In genomic region chr19:12983561-12984142, GRCh38 we compare ENCODE assay signal across 8 cellular contexts. TPM values are rescaled to one million over a fixed set of nuclear protein-coding genes. Genes with fewer than 3 reads are reported as not detected.
DNase-seq lines count a peak whose midpoint lies in the region; ATAC-seq and TF ChIP-seq lines count a peak whose summit lies in the region.

No MANE protein-coding gene starts in this region.

- H2AFZ ChIP-seq in HCT116 (ENCODE audit: low read depth, low read length, poor library complexity, severe bottlenecking) = peak overlapping the region; percentile 66

- H3K36me3 Mint-ChIP-seq in CD14-positive monocyte = no peaks in the 10 kb centered on the region
- no peaks in the 10 kb centered on the region for H3K36me3 Mint-ChIP-seq in activated CD8-positive, alpha-beta T cell treated with anti-CD3 and anti-CD28 coated beads, Interleukin-2, amount 10 ng/mL, durations not matched to agents 7 days and 5 days (ENCODE audit: low read depth)
- no peaks in the 10 kb centered on the region for H3K36me3 Mint-ChIP-seq in effector memory CD8-positive, alpha-beta T cell (ENCODE audit: insufficient read depth)

- H3K9me2 ChIP-seq in HCT116 (ENCODE audit: insufficient read depth) = no peaks in the 10 kb centered on the region

- no peaks in the 10 kb centered on the region for H4K20me1 ChIP-seq in HCT116 (ENCODE audit: insufficient read depth)

- CTCF ChIA-PET in HCT116 (lab: Charles Lee) = interaction anchor here (1.0 to 2.2 kb wide), 6 partner anchors 45 to 351 kb away, joined by 3 to 27 read pairs (median 4); no protein-coding TSS in a partner anchor
- CTCF ChIA-PET in activated CD8-positive, alpha-beta T cell treated with anti-CD3 and anti-CD28 coated beads, Interleukin-2, amount 10 ng/mL, durations not matched to agents 7 days and 5 days (lab: Charles Lee) = interaction anchor here (1.3 to 2.0 kb wide), 2 partner anchors 30 to 78 kb away, joined by 3 to 11 read pairs; no protein-coding TSS in a partner anchor

- peaks cover 8% of the 10 kb centered on the region for H3K4me1 Mint-ChIP-seq in CD14-positive monocyte
- H3K4me1 Mint-ChIP-seq in activated CD8-positive, alpha-beta T cell treated with anti-CD3 and anti-CD28 coated beads, Interleukin-2, amount 10 ng/mL, durations not matched to agents 7 days and 5 days (ENCODE audit: low read depth) = no peaks in the 10 kb centered on the region
- peaks cover 9% of the 10 kb centered on the region in 2 donors for H3K4me1 Mint-ChIP-seq in effector memory CD8-positive, alpha-beta T cell (ENCODE audit: low read depth in 2 of 2)

- DNase-seq in CD14-positive monocyte (ENCODE audit: low spot score) = peak; percentile 77
- DNase-seq in HCT116 (ENCODE audit: low read depth, low spot score) = peak; percentile 36
- peak; percentile 76 for DNase-seq in NCI-H774 (lab: John Stamatoyannopoulos, UW)
- DNase-seq in activated CD8-positive, alpha-beta T cell treated with anti-CD3 and anti-CD28 coated beads, Interleukin-2, amount 10 ng/mL, durations not matched to agents 7 days and 5 days = peak; percentile 82
- DNase-seq in effector memory CD8-positive, alpha-beta T cell = peak; percentile 74 to 85 (median 83)
- peak; percentile 94 for DNase-seq in mesenteric fat pad (ENCODE audit: low spot score)
- peak; percentile 59 for DNase-seq in stimulated activated CD8-positive, alpha-beta memory T cell treated with anti-CD3 and anti-CD28 coated beads, Interleukin-15, amount 100 ng/mL, for 1 hour (ENCODE audit: low read depth)

- H3K4me2 ChIP-seq in HCT116 (ENCODE audit: low read length) = peak overlapping the region; percentile 55

- no peaks in the 10 kb centered on the region for H3K27me3 ChIP-seq in HCT116 (ENCODE audit: insufficient read depth, low read length)

- peak; percentile 93 for TF ChIP-seq CTCF in CD14-positive monocyte (IDR thresholded peaks at IDR 0.05)
- peak; percentile 86 to 94 (median 90) for TF ChIP-seq CTCF in HCT116 (IDR thresholded peaks at IDR 0.05 in 2 of 3, conservative IDR thresholded peaks at IDR 0.05 in 1 of 3; ENCODE audit: borderline replicate concordance in 1 of 3, insufficient read depth in 1 of 3, low read depth in 2 of 3, low read length in 2 of 3)

- no peaks in the 10 kb centered on the region for H3K36me3 ChIP-seq in HCT116 (ENCODE audit: control insufficient read depth in 1 of 2, insufficient read depth in 2 of 2, low read length in 2 of 2)

- no peaks in the 10 kb centered on the region for H3K9me3 ChIP-seq in HCT116 (ENCODE audit: control insufficient read depth in 1 of 2, insufficient read depth in 1 of 2, low read depth in 1 of 2, low read length in 2 of 2)

- peak; percentile 94 for TF ChIP-seq RAD21 in HCT116 (IDR thresholded peaks at IDR 0.05; ENCODE audit: low read depth)

- H3K79me2 ChIP-seq in HCT116 (ENCODE audit: insufficient read depth, low read length) = no peaks in the 10 kb centered on the region

- no peak overlapping the region for H3K4me3 Mint-ChIP-seq in CD14-positive monocyte
- H3K4me3 Mint-ChIP-seq in activated CD8-positive, alpha-beta T cell treated with anti-CD3 and anti-CD28 coated beads, Interleukin-2, amount 10 ng/mL, durations not matched to agents 7 days and 5 days = no peak overlapping the region
- H3K4me3 Mint-ChIP-seq in effector memory CD8-positive, alpha-beta T cell = no peak overlapping the region

- ATAC-seq in HCT116 (peak; percentile 67), HG02678 (IDR thresholded peaks at IDR 0.05; ENCODE audit: unreplicated experiment) (no peak)
- peak; percentile 78 for ATAC-seq in activated CD8-positive, alpha-beta T cell treated with anti-CD3 and anti-CD28 coated beads, Interleukin-2, amount 10 ng/mL, durations not matched to agents 7 days and 5 days
- peak; percentile 57 for ATAC-seq in effector memory CD8-positive, alpha-beta T cell (replicated peaks)

- peak overlapping the region; percentile 21; the same call in 1 of the 2 replicates for H3K9ac ChIP-seq in HCT116 (ENCODE audit: low read length)

- H3K27ac Mint-ChIP-seq in CD14-positive monocyte = no peak overlapping the region
- no peak overlapping the region for H3K27ac Mint-ChIP-seq in activated CD8-positive, alpha-beta T cell treated with anti-CD3 and anti-CD28 coated beads, Interleukin-2, amount 10 ng/mL, durations not matched to agents 7 days and 5 days
- no peak overlapping the region for H3K27ac Mint-ChIP-seq in effector memory CD8-positive, alpha-beta T cell

- H3K4me3 ChIP-seq in HCT116 (replicated peaks in 1 of 2; ENCODE audit: low read depth in 1 of 2, low read length in 2 of 2) = no peak overlapping the region

- peaks cover 5 to 8% (median 6%) of the 10 kb centered on the region in 3 donors for H3K27me3 Mint-ChIP-seq in CD14-positive monocyte (ENCODE audit: low read depth in 3 of 3)
- H3K27me3 Mint-ChIP-seq in activated CD8-positive, alpha-beta T cell treated with anti-CD3 and anti-CD28 coated beads, Interleukin-2, amount 10 ng/mL, durations not matched to agents 7 days and 5 days (ENCODE audit: low read depth) = peaks cover 2% of the 10 kb centered on the region
- H3K27me3 Mint-ChIP-seq in effector memory CD8-positive, alpha-beta T cell = peaks cover 0 to 9% of the 10 kb centered on the region in 2 donors

- H3K27ac ChIP-seq in HCT116 (ENCODE audit: low read depth, low read length) = no peak overlapping the region

- H3K9me3 Mint-ChIP-seq in CD14-positive monocyte = no peaks in the 10 kb centered on the region
- no peaks in the 10 kb centered on the region for H3K9me3 Mint-ChIP-seq in activated CD8-positive, alpha-beta T cell treated with anti-CD3 and anti-CD28 coated beads, Interleukin-2, amount 10 ng/mL, durations not matched to agents 7 days and 5 days (ENCODE audit: insufficient read depth)
- no peaks in the 10 kb centered on the region for H3K9me3 Mint-ChIP-seq in effector memory CD8-positive, alpha-beta T cell

- POLR2A ChIA-PET in HCT116 (lab: Charles Lee) = interaction anchor here (1.0 kb wide), 1 partner anchor 111 kb away, joined by 3 read pairs; no protein-coding TSS in a partner anchor
- POLR2A ChIA-PET in activated CD8-positive, alpha-beta T cell treated with anti-CD3 and anti-CD28 coated beads, Interleukin-2, amount 10 ng/mL, durations not matched to agents 7 days and 5 days (lab: Charles Lee) = interaction anchor here (0.6 kb wide), 1 partner anchor 136 kb away, joined by 3 read pairs; no protein-coding TSS in a partner anchor

- peaks cover 21 to 28% of the 10 kb centered on the region in 2 experiments; a peak in 3 of 4 replicates for H3K4me1 ChIP-seq in HCT116 (ENCODE audit: control insufficient read depth in 1 of 2, insufficient read depth in 2 of 2, low read length in 2 of 2)

- intact Hi-C loops in CD14-positive monocyte (cut with micrococcal nuclease) = loop anchor here (5.0 to 10.0 kb wide), 2 partner anchors 34 to 51 kb away; no protein-coding TSS in a partner anchor
- intact Hi-C loops in HCT116 (cut with micrococcal nuclease) = loop anchor here (1.0 kb wide), 3 partner anchors 51 to 111 kb away; no protein-coding TSS in a partner anchor

- TF ChIP-seq POLR2A in HCT116 (IDR thresholded peaks at IDR 0.05; ENCODE audit: borderline replicate concordance, extremely low read depth, insufficient read depth, insufficient read length) = no peak

- BruUV-seq in HCT116 (replicated peaks; lab: Mats Ljungman, UMichigan) = no TSS peak

- RAD21 ChIA-PET in HCT116 (lab: Charles Lee; ENCODE audit: low non-redundant PET in 1 of 2, low total read pairs in 2 of 2, uncharacterized antibody in 2 of 2, unreplicated experiment in 2 of 2) = interaction anchor here (0.6 to 1.6 kb wide), 3 partner anchors 78 to 110 kb away, joined by 3 to 5 read pairs (median 3); no protein-coding TSS in a partner anchor

TF ChIP-seq in HCT116, 20 proteins besides CTCF, POLR2A, EP300 and RAD21:
- TF ChIP-seq CBX3 (IDR thresholded peaks at IDR 0.05; ENCODE audit: low read depth) (0 out of 2 replicates have a peak, but pooled peaks have one; percentile 19), CEBPB (IDR thresholded peaks at IDR 0.05; ENCODE audit: low read depth) (no peak), FOSL1 (IDR thresholded peaks at IDR 0.05; ENCODE audit: low read depth) (no peak), SP1 (IDR thresholded peaks at IDR 0.05; ENCODE audit: low read depth) (no peak), ATF3 (IDR thresholded peaks at IDR 0.05) (no peak), ZNF274 (IDR thresholded peaks at IDR 0.05; ENCODE audit: low read depth, low read length) (no peak)

RNA-seq across cellular contexts. Expression of gene NFIX, which starts 11.6 kb away (rescaled TPM):
- polyA plus RNA-seq in CD14-positive monocyte = under 1 TPM; 0.25 to 0.90 TPM
- 34.8 TPM for total RNA-seq in HCT116 (2021; ENCODE audit: unreplicated experiment)
- 19.4 and 25.2 TPM in 2 replicates for polyA plus RNA-seq in HCT116 (2012)
- total RNA-seq in activated CD8-positive, alpha-beta T cell treated with anti-CD3 and anti-CD28 coated beads, Interleukin-2, amount 10 ng/mL, durations not matched to agents 7 days and 5 days = 1 to 10 TPM in 1 of 2 experiments, under 1 TPM in 1; 0.40 to 1.4 TPM
- 166 TPM for total RNA-seq in mesenteric fat pad

RNA-seq across cellular contexts. Expression of gene DAND5, which starts 14.3 kb away (rescaled TPM):
- not detected for polyA plus RNA-seq in CD14-positive monocyte
- total RNA-seq in HCT116 (2021; ENCODE audit: unreplicated experiment) (0.25 TPM), mesenteric fat pad (not detected)
- polyA plus RNA-seq in HCT116 (2012) = 0.07 TPM in 2 replicates
- total RNA-seq in activated CD8-positive, alpha-beta T cell treated with anti-CD3 and anti-CD28 coated beads, Interleukin-2, amount 10 ng/mL, durations not matched to agents 7 days and 5 days = under 1 TPM; 0.21 to 0.34 TPM

RNA-seq across cellular contexts. Expression of gene GADD45GIP1, which starts 26.6 kb away (rescaled TPM):
- 10 to 100 TPM; 31.6 to 42.4 TPM for polyA plus RNA-seq in CD14-positive monocyte
- total RNA-seq in HCT116 (2021; ENCODE audit: unreplicated experiment) = 35.9 TPM
- 44.5 and 55.5 TPM in 2 replicates for polyA plus RNA-seq in HCT116 (2012)
- 10 to 100 TPM; 23.4 to 25.4 TPM for total RNA-seq in activated CD8-positive, alpha-beta T cell treated with anti-CD3 and anti-CD28 coated beads, Interleukin-2, amount 10 ng/mL, durations not matched to agents 7 days and 5 days
- 19.8 TPM for total RNA-seq in mesenteric fat pad

RNA-seq across cellular contexts. Expression of gene RAD23A, which starts 38.0 kb away (rescaled TPM):
- polyA plus RNA-seq in CD14-positive monocyte = 10 to 100 TPM; 45.5 to 55.3 TPM
- 163 TPM for total RNA-seq in HCT116 (2021; ENCODE audit: unreplicated experiment)
- 245 and 256 TPM in 2 replicates for polyA plus RNA-seq in HCT116 (2012)
- total RNA-seq in activated CD8-positive, alpha-beta T cell treated with anti-CD3 and anti-CD28 coated beads, Interleukin-2, amount 10 ng/mL, durations not matched to agents 7 days and 5 days = 100 to 1,000 TPM; 138 to 140 TPM
- 143 TPM for total RNA-seq in mesenteric fat pad

RNA-seq across cellular contexts. Expression of gene CALR, which starts 45.2 kb away (rescaled TPM):
- 100 to 1,000 TPM; 109 to 133 TPM for polyA plus RNA-seq in CD14-positive monocyte
- 739 TPM for total RNA-seq in HCT116 (2021; ENCODE audit: unreplicated experiment)
- polyA plus RNA-seq in HCT116 (2012) = 660 and 681 TPM in 2 replicates
- 100 to 1,000 TPM; 875 to 886 TPM for total RNA-seq in activated CD8-positive, alpha-beta T cell treated with anti-CD3 and anti-CD28 coated beads, Interleukin-2, amount 10 ng/mL, durations not matched to agents 7 days and 5 days
- total RNA-seq in mesenteric fat pad = 877 TPM

Comparison
In these comparisons a context has a peak if more than half of its experiments do, and no peak if none do; other contexts are left out.
1. DNase-seq: peak in every context shown above with its lines; median percentile 94 in mesenteric fat pad; 83 in effector memory CD8-positive, alpha-beta T cell; 82 in activated CD8-positive, alpha-beta T cell treated with anti-CD3 and anti-CD28 coated beads, Interleukin-2, amount 10 ng/mL, durations not matched to agents 7 days and 5 days; 77 in CD14-positive monocyte; 76 in NCI-H774; 59 in stimulated activated CD8-positive, alpha-beta memory T cell treated with anti-CD3 and anti-CD28 coated beads, Interleukin-15, amount 100 ng/mL, for 1 hour; 36 in HCT116.
2. RNA of gene NFIX, which starts 11.6 kb away (total RNA-seq): 166 TPM in mesenteric fat pad (single experiment) and 34.8 TPM in HCT116 (single experiment); 0.40 to 1.4 TPM in activated CD8-positive, alpha-beta T cell treated with anti-CD3 and anti-CD28 coated beads, Interleukin-2, amount 10 ng/mL, durations not matched to agents 7 days and 5 days; every median in the first group is over 10 times any median in the second.